34 cellular contexts compared by ENCODE assay signal in genomic region chr13:82827704-82828103, GRCh38.
"Had no signal": no experiment of that assay in that cellular context is flagged by ENCODE, and none has a peak within 500 bp of the region (broad histone marks: within the 10 kb centered on the region; RNA-seq: fewer than 3 reads in every experiment).

No MANE protein-coding gene starts in this region.

- H3K36me3 ChIP-seq: adrenal gland, ascending aorta, brain microvascular endothelial cell, breast epithelium, cardiac muscle cell had no signal

- H3K4me3 ChIP-seq: adrenal gland, ascending aorta, body of pancreas, breast epithelium, cardiac muscle cell had no signal

- H3K27me3 ChIP-seq: adrenal gland, ascending aorta, body of pancreas, brain microvascular endothelial cell, breast epithelium, cardiac muscle cell had no signal

- ATAC-seq: activated naive CD4-positive, alpha-beta T cell treated with anti-CD3 and anti-CD28 coated beads, Interleukin-2, amount 50 U/mL, for 72 hours; activated naive CD8-positive, alpha-beta T cell treated with anti-CD3 and anti-CD28 coated beads, Interleukin-2, amount 50 U/mL, for 24 hours; activated T-cell treated with anti-CD3 and anti-CD28 coated beads, Interleukin-2, amount 50 U/mL, for 4 hours; activated T-cell treated with anti-CD3 and anti-CD28 coated beads, Interleukin-2, amount 50 U/mL, for 72 hours; activated T-helper 17 cell treated with anti-CD3 and anti-CD28 coated beads, Interleukin-2, amount 50 U/mL, for 72 hours; body of pancreas had no signal

- H3K9me3 ChIP-seq: adrenal gland, ascending aorta, body of pancreas, breast epithelium had no signal

- FAIRE-seq: astrocyte, bronchial epithelial cell had no signal

- H3K4me1 ChIP-seq: adrenal gland, ascending aorta, body of pancreas, breast epithelium had no signal

- DNase-seq: activated effector memory CD4-positive, alpha-beta T cell treated with anti-CD3 and anti-CD28 coated beads, Interleukin-2, amount 50 U/mL, for 16 hours; activated effector memory CD4-positive, alpha-beta T cell treated with Interleukin-2 at 50 U/mL for 16 hours; activated gamma-delta T cell; activated gamma-delta T cell treated with Interleukin-2 at 50 U/mL for 16 hours; activated naive CD4-positive, alpha-beta T cell; activated naive CD4-positive, alpha-beta T cell treated with anti-CD3 and anti-CD28 coated beads for 36 hours; activated naive CD4-positive, alpha-beta T cell treated with anti-CD3 and anti-CD28 coated beads, Interleukin-2, amount 10 ng/mL, durations not matched to agents 7 days and 5 days; activated naive CD4-positive, alpha-beta T cell treated with anti-CD3 and anti-CD28 coated beads, Interleukin-2, amount 50 U/mL, for 16 hours; activated naive CD4-positive, alpha-beta T cell treated with Interleukin-2 at 50 U/mL for 16 hours; activated naive CD8-positive, alpha-beta T cell treated with anti-CD3 and anti-CD28 coated beads for 36 hours; activated naive CD8-positive, alpha-beta T cell treated with anti-CD3 and anti-CD28 coated beads, Interleukin-2, amount 10 ng/mL, durations not matched to agents 7 days and 5 days; activated naive CD8-positive, alpha-beta T cell treated with anti-CD3 and anti-CD28 coated beads, Interleukin-2, amount 50 U/mL, for 24 hours; activated T-cell treated with anti-CD3 and anti-CD28 coated beads, Interleukin-2, amount 50 U/mL, for 1 hour; activated T-cell treated with anti-CD3 and anti-CD28 coated beads, Interleukin-2, amount 50 U/mL, for 24 hours; activated T-cell treated with anti-CD3 and anti-CD28 coated beads, Interleukin-2, amount 50 U/mL, for 4 hours; activated T-cell treated with anti-CD3 and anti-CD28 coated beads, Interleukin-2, amount 50 U/mL, for 48 hours; activated T-cell treated with anti-CD3 and anti-CD28 coated beads, Interleukin-2, amount 50 U/mL, for 72 hours; adrenal gland; amniotic stem cell; amygdala; anterior cingulate cortex; aorta; body of pancreas; brain microvascular endothelial cell; caudate nucleus; central memory CD4-positive, alpha-beta T cell; cerebellar nuclear complex had no signal

- H3K27ac ChIP-seq: adrenal gland, ascending aorta, body of pancreas, brain microvascular endothelial cell, breast epithelium, cardiac muscle cell had no signal
